In the genomic region with DNA sequence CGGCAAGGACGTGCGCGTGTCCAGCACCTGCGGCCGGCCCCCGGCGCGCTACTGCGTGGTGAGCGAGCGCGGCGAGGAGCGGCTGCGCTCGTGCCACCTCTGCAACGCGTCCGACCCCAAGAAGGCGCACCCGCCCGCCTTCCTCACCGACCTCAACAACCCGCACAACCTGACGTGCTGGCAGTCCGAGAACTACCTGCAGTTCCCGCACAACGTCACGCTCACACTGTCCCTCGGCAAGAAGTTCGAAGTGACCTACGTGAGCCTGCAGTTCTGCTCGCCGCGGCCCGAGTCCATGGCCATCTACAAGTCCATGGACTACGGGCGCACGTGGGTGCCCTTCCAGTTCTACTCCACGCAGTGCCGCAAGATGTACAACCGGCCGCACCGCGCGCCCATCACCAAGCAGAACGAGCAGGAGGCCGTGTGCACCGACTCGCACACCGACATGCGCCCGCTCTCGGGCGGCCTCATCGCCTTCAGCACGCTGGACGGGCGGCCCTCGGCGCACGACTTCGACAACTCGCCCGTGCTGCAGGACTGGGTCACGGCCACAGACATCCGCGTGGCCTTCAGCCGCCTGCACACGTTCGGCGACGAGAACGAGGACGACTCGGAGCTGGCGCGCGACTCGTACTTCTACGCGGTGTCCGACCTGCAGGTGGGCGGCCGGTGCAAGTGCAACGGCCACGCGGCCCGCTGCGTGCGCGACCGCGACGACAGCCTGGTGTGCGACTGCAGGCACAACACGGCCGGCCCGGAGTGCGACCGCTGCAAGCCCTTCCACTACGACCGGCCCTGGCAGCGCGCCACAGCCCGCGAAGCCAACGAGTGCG, we compare ENCODE assay signal across 8 cellular contexts. TPM values are rescaled to one million over a fixed set of nuclear protein-coding genes. Genes with fewer than 3 reads are reported as not detected.
A peak's percentile ranks its signal among the peaks of the same experiment; 100 is the strongest.
DNase-seq lines count a peak whose midpoint lies in the region; ATAC-seq and TF ChIP-seq lines count a peak whose summit lies in the region.

No MANE protein-coding gene starts in this region.

- CTCF ChIA-PET in HEK293 (lab: Yijun Ruan, JAX) = interaction anchor here (0.7 to 1.0 kb wide), 2 partner anchors 15 to 98 kb away, joined by 3 to 4 read pairs; no protein-coding TSS in a partner anchor

- no peak overlapping the region for H3K27ac Mint-ChIP-seq in activated naive CD8-positive, alpha-beta T cell treated with anti-CD3 and anti-CD28 coated beads for 36 hours

- DNase-seq in activated naive CD8-positive, alpha-beta T cell treated with anti-CD3 and anti-CD28 coated beads for 36 hours = peak; percentile 17
- peak; percentile 9 to 21 for DNase-seq in stimulated activated CD4-positive, alpha-beta T cell treated with anti-CD3 and anti-CD28 coated beads, Interleukin-4, amount 100 ng/mL, for 4 hours
- no peak for DNase-seq in NK-92 treated with Interleukin-12 subunit alpha and Interleukin-12 subunit beta, amount 100 ng/mL, for 24 hours (lab: John Stamatoyannopoulos, UW)
- DNase-seq in GM19240 (ENCODE audit: insufficient read length, low spot score) = no peak

- POLR2A ChIA-PET in HEK293 (lab: Yijun Ruan, JAX) = interaction anchor here (1.4 to 1.8 kb wide), 3 partner anchors 20 to 28 kb away, joined by 4 to 10 read pairs (median 4); no protein-coding TSS in a partner anchor

- peaks cover 5% of the 10 kb centered on the region for H3K4me1 Mint-ChIP-seq in activated naive CD8-positive, alpha-beta T cell treated with anti-CD3 and anti-CD28 coated beads for 36 hours

- TF ChIP-seq CTCF in HEK293 (tag by site-specific recombination; IDR thresholded peaks at IDR 0.05) = no peak

- H3K27me3 Mint-ChIP-seq in activated naive CD8-positive, alpha-beta T cell treated with anti-CD3 and anti-CD28 coated beads for 36 hours = peaks cover 64% of the 10 kb centered on the region

- ATAC-seq in GM19395 (IDR thresholded peaks at IDR 0.05; ENCODE audit: unreplicated experiment) (no peak), HG02571 (IDR thresholded peaks at IDR 0.05; ENCODE audit: unreplicated experiment) (no peak)

- H3K4me1 ChIP-seq in HEK293 (ENCODE audit: control insufficient read depth, insufficient read depth, low read length) = peaks cover 17% of the 10 kb centered on the region

- peaks cover 0 to 15% of the 10 kb centered on the region in 2 experiments; a peak in 1 of 3 replicates for H3K36me3 ChIP-seq in HEK293 (ENCODE audit: control insufficient read depth in 2 of 2, insufficient read depth in 1 of 2, low read length in 2 of 2)

- H3K4me3 Mint-ChIP-seq in activated naive CD8-positive, alpha-beta T cell treated with anti-CD3 and anti-CD28 coated beads for 36 hours = peak overlapping the region; percentile 79

- H3K4me3 ChIP-seq in HEK293 (ENCODE audit: low read depth, low read length) (peak overlapping the region; percentile 71), iPS-18c (ENCODE audit: insufficient read depth, low read depth, low read length) (peak overlapping the region; percentile 65; the same call in 1 of the 2 replicates)

- H3K9me3 ChIP-seq in HEK293 (ENCODE audit: control insufficient read depth, insufficient read depth, low read depth, low read length) (no peaks in the 10 kb centered on the region), iPS-18c (ENCODE audit: control insufficient read depth, insufficient read depth, low read length) (peaks cover 4% of the 10 kb centered on the region)

- no peaks in the 10 kb centered on the region for H3K36me3 Mint-ChIP-seq in activated naive CD8-positive, alpha-beta T cell treated with anti-CD3 and anti-CD28 coated beads for 36 hours

- peak overlapping the region; percentile 80; the same call in 1 of the 2 replicates for H3K27ac ChIP-seq in HEK293 (ENCODE audit: extremely low read depth, low read depth, low read length)

- H3K9me3 Mint-ChIP-seq in activated naive CD8-positive, alpha-beta T cell treated with anti-CD3 and anti-CD28 coated beads for 36 hours = no peaks in the 10 kb centered on the region

TF ChIP-seq in HEK293, 187 proteins besides CTCF, POLR2A, EP300 and RAD21:
- TF ChIP-seq ZNF202 (tag by site-specific recombination; IDR thresholded peaks at IDR 0.05; ENCODE audit: borderline replicate concordance) (0 out of 2 replicates have a peak, but pooled peaks have one; percentile 25), YY1 (tag by site-specific recombination; IDR thresholded peaks at IDR 0.05) (no peak), ZNF600 (tag by site-specific recombination; IDR thresholded peaks at IDR 0.05) (peak; percentile 58), BCL11A (tag by site-specific recombination; IDR thresholded peaks at IDR 0.05; ENCODE audit: low read depth) (no peak)

RNA-seq across cellular contexts. Expression of gene NTN1, which starts 1.5 kb away (rescaled TPM):
- total RNA-seq in activated naive CD8-positive, alpha-beta T cell treated with anti-CD3 and anti-CD28 coated beads for 36 hours = under 1 TPM; 0.43 to 0.54 TPM

RNA-seq across cellular contexts. Expression of gene PIK3R5, which starts 57.3 kb away (rescaled TPM):
- 10 to 100 TPM; 27.9 to 32.6 TPM for total RNA-seq in activated naive CD8-positive, alpha-beta T cell treated with anti-CD3 and anti-CD28 coated beads for 36 hours

Comparison
In these comparisons a context has a peak if more than half of its experiments do, and no peak if none do; other contexts are left out.
1. DNase-seq: peak in activated naive CD8-positive, alpha-beta T cell treated with anti-CD3 and anti-CD28 coated beads for 36 hours (single experiment) and stimulated activated CD4-positive, alpha-beta T cell treated with anti-CD3 and anti-CD28 coated beads, Interleukin-4, amount 100 ng/mL, for 4 hours (2 of 2); none in NK-92 treated with Interleukin-12 subunit alpha and Interleukin-12 subunit beta, amount 100 ng/mL, for 24 hours (single experiment) and GM19240 (single experiment).